In genomic region chr2:221741496-221742211, GRCh38 we compare ENCODE assay signal across 24 cellular contexts.
"Had no signal": no experiment of that assay in that cellular context is flagged by ENCODE, and none has a peak within 500 bp of the region (broad histone marks: within the 10 kb centered on the region; RNA-seq: fewer than 3 reads in every experiment).

No MANE protein-coding gene starts in this region.

- H3K9me3 ChIP-seq: gastrocnemius medialis, ovary, psoas muscle, testis, tibial artery had no signal

- DNase-seq: effector CD8-positive, alpha-beta T cell; endodermal cell; foreskin fibroblast; gastrocnemius medialis; head of caudate nucleus; kidney; natural killer cell; occipital lobe; ovary; posterior cingulate gyrus; psoas muscle; right cardiac atrium; spleen; stimulated activated CD4-positive, alpha-beta T cell treated with anti-CD3 and anti-CD28 coated beads, Interleukin-4, amount 100 ng/mL, for 4 hours; stimulated activated naive CD8-positive, alpha-beta T cell treated with anti-CD3 and anti-CD28 coated beads, Interleukin-15, Interleukin-2, amounts not matched to agents 100 U/mL and 50 U/mL, for 24 hours; substantia nigra; testis; tibial artery had no signal

- H3K4me3 ChIP-seq: gastrocnemius medialis, lung, ovary, psoas muscle, skin epidermis, spleen, testis, tibial artery had no signal

- H3K27ac ChIP-seq: epithelial cell of prostate, gastrocnemius medialis, ovary, psoas muscle, skin epidermis, spleen, testis, tibial artery had no signal

- ATAC-seq: esophagus mucosa; gastrocnemius medialis; left lobe of liver; natural killer cell; psoas muscle; right cardiac atrium; stimulated activated memory B cell treated with anti-CD40 and anti-IgM and Interleukin-4, amounts not matched to agents 10 μg/mL and 1 μg/mL and 100 μg/mL, for 72 hours; stimulated activated naive CD8-positive, alpha-beta T cell treated with anti-CD3 and anti-CD28 coated beads, Interleukin-15, Interleukin-2, amounts not matched to agents 100 U/mL and 50 U/mL, for 24 hours had no signal

- H3K4me1 ChIP-seq: gastrocnemius medialis, psoas muscle, spleen, testis, tibial artery had no signal

- H3K36me3 ChIP-seq: gastrocnemius medialis, ovary, spleen, tibial artery had no signal

- H3K27me3 ChIP-seq: gastrocnemius medialis, ovary, spleen, testis, tibial artery had no signal
